11 cellular contexts compared by ENCODE assay signal in genomic region chr14:20848316-20848954, GRCh38. TPM values are rescaled to one million over a fixed set of nuclear protein-coding genes. Genes with fewer than 3 reads are reported as not detected.
DNase-seq lines count a peak whose midpoint lies in the region; ATAC-seq, FAIRE-seq and TF ChIP-seq lines count a peak whose summit lies in the region.
"Had no signal": no experiment of that assay in that cellular context is flagged by ENCODE, and none has a peak within 500 bp of the region (broad histone marks: within the 10 kb centered on the region; RNA-seq: fewer than 3 reads in every experiment).

No MANE protein-coding gene starts in this region.

- intact Hi-C loops in activated CD8-positive, alpha-beta T cell treated with anti-CD3 and anti-CD28 coated beads for 36 hours (cut with micrococcal nuclease) = no loop called here

- H3K4me3 Mint-ChIP-seq in activated CD8-positive, alpha-beta T cell treated with anti-CD3 and anti-CD28 coated beads for 36 hours = no peak overlapping the region
- H3K4me3 Mint-ChIP-seq: T-helper 1 cell treated with Interleukin-12 subunit alpha and Interleukin-12 subunit beta and Interleukin-4 antibody, amounts not matched to agents 30 μg/mL and 1 μg/mL, for 36 hours had no signal

- TF ChIP-seq POLR2A in Peyer's patch (IDR thresholded peaks at IDR 0.05) = no peak

- ATAC-seq in HG02610 (IDR thresholded peaks at IDR 0.05; ENCODE audit: unreplicated experiment) = no peak
- ATAC-seq in activated CD8-positive, alpha-beta T cell treated with anti-CD3 and anti-CD28 coated beads for 36 hours = no peak

- H3K9me3 ChIP-seq in Peyer's patch = no peaks in the 10 kb centered on the region

- no peaks in the 10 kb centered on the region for H3K9me3 Mint-ChIP-seq in activated CD8-positive, alpha-beta T cell treated with anti-CD3 and anti-CD28 coated beads for 36 hours
- H3K9me3 Mint-ChIP-seq: T-helper 1 cell treated with Interleukin-12 subunit alpha and Interleukin-12 subunit beta and Interleukin-4 antibody, amounts not matched to agents 30 μg/mL and 1 μg/mL, for 36 hours had no signal

- H3K36me3 ChIP-seq in Peyer's patch = no peaks in the 10 kb centered on the region

- TF ChIP-seq CTCF in epithelial cell of proximal tubule (conservative IDR thresholded peaks at IDR 0.05; ENCODE audit: low read depth, low read length) (no peak), Peyer's patch (IDR thresholded peaks at IDR 0.05) (no peak)
- TF ChIP-seq CTCF in activated CD8-positive, alpha-beta T cell treated with anti-CD3 and anti-CD28 coated beads for 36 hours (IDR thresholded peaks at IDR 0.05) = no peak

- no peaks in the 10 kb centered on the region for H3K27me3 ChIP-seq in Peyer's patch

- no peaks in the 10 kb centered on the region for H3K4me1 Mint-ChIP-seq in activated CD8-positive, alpha-beta T cell treated with anti-CD3 and anti-CD28 coated beads for 36 hours (ENCODE audit: low read depth)

- DNase-seq in EH (ENCODE audit: low read depth) (peak; percentile 44), RCC 7860 (ENCODE audit: low spot score) (peak; percentile 89), epithelial cell of proximal tubule (ENCODE audit: low read depth) (peak; percentile 32), renal cortical epithelial cell (ENCODE audit: low read depth) (peak; percentile 73), Peyer's patch (no peak), retina (no peak)
- DNase-seq in activated CD8-positive, alpha-beta T cell treated with anti-CD3 and anti-CD28 coated beads for 36 hours = no peak
- DNase-seq: COR-L47, NCI-H226 had no signal

- H3K4me1 ChIP-seq in Peyer's patch = no peaks in the 10 kb centered on the region

- no peak overlapping the region for H3K27ac ChIP-seq in Peyer's patch

- peak; percentile 91 for FAIRE-seq in RCC 7860 (lab: Jason Lieb, UNC)

- POLR2A ChIA-PET in activated CD8-positive, alpha-beta T cell treated with anti-CD3 and anti-CD28 coated beads for 36 hours (lab: Charles Lee) = no interaction called here

- no peak overlapping the region for H3K27ac Mint-ChIP-seq in activated CD8-positive, alpha-beta T cell treated with anti-CD3 and anti-CD28 coated beads for 36 hours
- H3K27ac Mint-ChIP-seq: T-helper 1 cell treated with Interleukin-12 subunit alpha and Interleukin-12 subunit beta and Interleukin-4 antibody, amounts not matched to agents 30 μg/mL and 1 μg/mL, for 36 hours had no signal

- no peaks in the 10 kb centered on the region for H3K36me3 Mint-ChIP-seq in activated CD8-positive, alpha-beta T cell treated with anti-CD3 and anti-CD28 coated beads for 36 hours (ENCODE audit: low read depth)

- H3K4me3 ChIP-seq in epithelial cell of proximal tubule (ENCODE audit: low read depth, low read length) (no peak overlapping the region), Peyer's patch (no peak overlapping the region)

- CTCF ChIA-PET in activated CD8-positive, alpha-beta T cell treated with anti-CD3 and anti-CD28 coated beads for 36 hours (lab: Charles Lee) = interaction anchor here (1.6 to 3.2 kb wide), 3 partner anchors 9 to 151 kb away, joined by 3 to 21 read pairs (median 8); no protein-coding TSS in a partner anchor

- peaks cover 8% of the 10 kb centered on the region for H3K27me3 Mint-ChIP-seq in activated CD8-positive, alpha-beta T cell treated with anti-CD3 and anti-CD28 coated beads for 36 hours

RNA-seq across cellular contexts. Expression of gene RNASE3, which starts 42.8 kb away (rescaled TPM):
- total RNA-seq in epithelial cell of proximal tubule = not detected in 2 replicates
- total RNA-seq in renal cortical epithelial cell = not detected in 2 replicates
- not detected for total RNA-seq in Peyer's patch
- not detected for total RNA-seq in activated CD8-positive, alpha-beta T cell treated with anti-CD3 and anti-CD28 coated beads for 36 hours

RNA-seq across cellular contexts. Expression of gene RNASE1, which starts 45.8 kb away (rescaled TPM):
- 0.40 TPM in 1 of 2 replicates, not detected in the other for total RNA-seq in epithelial cell of proximal tubule
- 0.52 TPM in 1 of 2 replicates, not detected in the other for total RNA-seq in renal cortical epithelial cell
- 100 to 1,000 TPM in 2 of 4 donors, 10 to 100 TPM in 2; 35.5 to 131 (median 90.6) TPM for total RNA-seq in Peyer's patch
- total RNA-seq in activated CD8-positive, alpha-beta T cell treated with anti-CD3 and anti-CD28 coated beads for 36 hours = not detected

Comparison
In these comparisons a context has a peak if more than half of its experiments do, and no peak if none do; other contexts are left out.
1. DNase-seq: peak in EH (single experiment), RCC 7860 (single experiment), epithelial cell of proximal tubule (single experiment) and renal cortical epithelial cell (single experiment); none in Peyer's patch (0 of 3), retina (single experiment) and activated CD8-positive, alpha-beta T cell treated with anti-CD3 and anti-CD28 coated beads for 36 hours (single experiment).
2. RNA of gene RNASE1, which starts 45.8 kb away (total RNA-seq): 35.5 to 131 TPM in Peyer's patch; 0.40 TPM in epithelial cell of proximal tubule, 0.52 TPM in renal cortical epithelial cell and not detected in activated CD8-positive, alpha-beta T cell treated with anti-CD3 and anti-CD28 coated beads for 36 hours; every median in the first group is over 10 times any median in the second.